16 cellular contexts compared by ENCODE assay signal in the genomic region with DNA sequence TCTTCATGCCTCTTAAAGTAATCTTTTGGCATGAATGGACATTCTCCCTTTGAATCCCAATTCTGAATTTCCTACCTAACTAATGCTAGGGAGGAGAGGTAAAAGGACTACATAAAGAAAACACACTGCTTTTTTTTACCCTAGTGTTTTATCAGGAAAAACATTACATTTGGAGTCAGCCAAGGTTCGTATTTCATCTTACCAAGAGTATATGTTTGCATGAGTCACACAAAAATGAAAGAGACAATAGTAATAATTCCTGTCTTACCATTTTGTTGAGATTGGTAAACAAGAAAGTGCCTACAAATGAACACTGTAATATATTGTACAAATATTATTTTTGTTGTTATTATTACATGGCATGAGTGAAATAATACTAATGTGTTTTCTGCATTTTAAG.
DNase-seq lines count a peak whose midpoint lies in the region; ATAC-seq and TF ChIP-seq lines count a peak whose summit lies in the region.
"Had no signal": no experiment of that assay in that cellular context is flagged by ENCODE, and none has a peak within 500 bp of the region (broad histone marks: within the 10 kb centered on the region; RNA-seq: fewer than 3 reads in every experiment).

No MANE protein-coding gene starts in this region.

- no peak for TF ChIP-seq EP300 in stomach (IDR thresholded peaks at IDR 0.05)

- TF ChIP-seq CTCF in astrocyte of the spinal cord (IDR thresholded peaks at IDR 0.05; ENCODE audit: low read depth, low read length) (no peak), fibroblast of pulmonary artery (IDR thresholded peaks at IDR 0.05; ENCODE audit: low read length, missing control alignments) (no peak), stomach (IDR thresholded peaks at IDR 0.05) (no peak)

- no peak overlapping the region for H3K27ac ChIP-seq in stomach
- H3K27ac ChIP-seq: KMS-11, SK-N-MC had no signal

- H3K4me3 ChIP-seq in astrocyte of the spinal cord (ENCODE audit: low read depth, low read length) (no peak overlapping the region), fibroblast of pulmonary artery (replicated peaks; ENCODE audit: low read depth, low read length) (no peak overlapping the region), stomach (no peak overlapping the region)
- H3K4me3 ChIP-seq: SK-N-MC had no signal

- intact Hi-C loops in stomach (cut with DNase I; ENCODE audit: low total_unique reads) = no loop called here

- in situ Hi-C loops in astrocyte of the spinal cord (cut with HindIII; ENCODE audit: low sequenced_read_pairs) = no loop called here

- DNase-seq in DMS53 (lab: John Stamatoyannopoulos, UW) = peak; percentile 26
- DNase-seq in LHCN-M2 (ENCODE audit: low read depth) = peak; percentile 36
- peak; percentile 4 for DNase-seq in astrocyte of the spinal cord (ENCODE audit: low read depth, low spot score)
- peak; percentile 26 for DNase-seq in fibroblast of pulmonary artery (ENCODE audit: low read depth)
- no peak for DNase-seq in DMS 273 (lab: John Stamatoyannopoulos, UW; ENCODE audit: unreplicated experiment)
- no peak for DNase-seq in CD1c-positive myeloid dendritic cell (ENCODE audit: extremely low spot score)
- DNase-seq in stomach = no peak
- DNase-seq: ACHN; CD4-positive, alpha-beta memory T cell; HFFc6; NCI-H187 treated with DMSO at 0.1 percent for 48 hours; NCI-H524 treated with DMSO at 0.1 percent for 48 hours had no signal

- 23 to 49% (median 33%) methylated on average over 1 of the region's 1 CpG for WGBS in stomach, 5 donors

- H3K9me3 ChIP-seq in stomach = no peaks in the 10 kb centered on the region

- TF ChIP-seq POLR2A in stomach (IDR thresholded peaks at IDR 0.05) = no peak

- H3K27me3 ChIP-seq in stomach = no peaks in the 10 kb centered on the region

- no peaks in the 10 kb centered on the region for H3K36me3 ChIP-seq in stomach

- ATAC-seq in HG03097 (IDR thresholded peaks at IDR 0.05; ENCODE audit: low FRiP score, unreplicated experiment) = no peak
- ATAC-seq: Right ventricle myocardium inferior had no signal

- no peaks in the 10 kb centered on the region for H3K4me1 ChIP-seq in stomach

Comparison
In these comparisons a context has a peak if more than half of its experiments do, and no peak if none do; other contexts are left out.
1. DNase-seq: peak in DMS53 (single experiment), LHCN-M2 (single experiment), astrocyte of the spinal cord (single experiment) and fibroblast of pulmonary artery (single experiment); none in DMS 273 (single experiment), CD1c-positive myeloid dendritic cell (single experiment) and stomach (single experiment).